17 cellular contexts compared by ENCODE assay signal in genomic region chr9:13863112-13863511, GRCh38.
DNase-seq lines count a peak whose midpoint lies in the region; ATAC-seq, FAIRE-seq and TF ChIP-seq lines count a peak whose summit lies in the region.
"Had no signal": no experiment of that assay in that cellular context is flagged by ENCODE, and none has a peak within 500 bp of the region (broad histone marks: within the 10 kb centered on the region; RNA-seq: fewer than 3 reads in every experiment).

No MANE protein-coding gene starts in this region.

- H3K27me3 ChIP-seq in subcutaneous abdominal adipose tissue (ENCODE audit: control insufficient read depth in 5 of 5, insufficient read depth in 4 of 5, low read length in 5 of 5) = no peaks in the 10 kb centered on the region
- H3K27me3 ChIP-seq: SJSA1 had no signal

- H3K4me3 ChIP-seq in fibroblast of the aortic adventitia (ENCODE audit: low read depth, low read length) (no peak overlapping the region), subcutaneous abdominal adipose tissue (ENCODE audit: low read depth in 1 of 5, low read length in 5 of 5) (no peak overlapping the region)
- H3K4me3 ChIP-seq: HAP-1, SJSA1 had no signal

- TF ChIP-seq CTCF in fibroblast of the aortic adventitia (IDR thresholded peaks at IDR 0.05; ENCODE audit: insufficient read depth, low read length) (no peak), mesothelial cell of epicardium (IDR thresholded peaks at IDR 0.05; ENCODE audit: unreplicated experiment) (no peak)

- ATAC-seq in GM21786 (IDR thresholded peaks at IDR 0.05; ENCODE audit: unreplicated experiment) = no peak

- peak overlapping the region in 2 of 5 donors; percentile 41 to 61 for H3K9ac ChIP-seq in subcutaneous abdominal adipose tissue (ENCODE audit: low read length in 5 of 5)

- FAIRE-seq in RCC 7860 (lab: Jason Lieb, UNC) = no peak
- FAIRE-seq: kidney had no signal

- no peaks in the 10 kb centered on the region for H3K27me3 Mint-ChIP-seq in mesothelial cell of epicardium (ENCODE audit: low read depth)
- H3K27me3 Mint-ChIP-seq: activated naive CD8-positive, alpha-beta T cell had no signal

- H3K27ac ChIP-seq in subcutaneous abdominal adipose tissue (ENCODE audit: low read depth, low read length) = peak overlapping the region; percentile 85
- H3K27ac ChIP-seq: C4-2B, SJSA1 had no signal

- H3K36me3 ChIP-seq in subcutaneous abdominal adipose tissue (ENCODE audit: control insufficient read depth in 5 of 5, insufficient read depth in 5 of 5, low read length in 5 of 5) = no peaks in the 10 kb centered on the region
- H3K36me3 ChIP-seq: HAP-1, SJSA1 had no signal

- H3K27ac Mint-ChIP-seq in mesothelial cell of epicardium = peak overlapping the region; percentile 88
- H3K27ac Mint-ChIP-seq: activated naive CD8-positive, alpha-beta T cell had no signal

- H3K4me1 ChIP-seq in subcutaneous abdominal adipose tissue (ENCODE audit: control insufficient read depth in 5 of 5, insufficient read depth in 5 of 5, low read length in 5 of 5) = peaks cover 9 to 44% (median 38%) of the 10 kb centered on the region in 5 donors
- H3K4me1 ChIP-seq: SJSA1 had no signal

- peaks cover 40% of the 10 kb centered on the region for H3K4me1 Mint-ChIP-seq in mesothelial cell of epicardium

- no peaks in the 10 kb centered on the region for H3K9me3 ChIP-seq in subcutaneous abdominal adipose tissue (ENCODE audit: control insufficient read depth in 5 of 5, low read length in 5 of 5)
- H3K9me3 ChIP-seq: HAP-1, SJSA1 had no signal

- DNase-seq in OCI-M1 (lab: John Stamatoyannopoulos, UW) (peak; percentile 66), fibroblast of the aortic adventitia (ENCODE audit: low read depth) (peak; percentile 65), mesothelial cell of epicardium (ENCODE audit: low spot score in 2 of 2, unreplicated experiment in 2 of 2) (no peak), MV-4-11 (lab: John Stamatoyannopoulos, UW) (no peak), SIG-M5 treated with dmso at 0.1 percent for 504 hours (lab: John Stamatoyannopoulos, UW; ENCODE audit: unreplicated experiment) (no peak), RCC 7860 (ENCODE audit: low spot score) (no peak)
- DNase-seq: cortex of kidney; kidney; NCI-H1436; NCI-H524 treated with DMSO at 0.1 percent for 48 hours; stimulated activated CD4-positive, alpha-beta T cell treated with anti-CD3 and anti-CD28 coated beads, Interleukin-1b, Interleukin-23, amount 100 ng/mL, for 48 hours had no signal

- no peaks in the 10 kb centered on the region for H3K36me3 Mint-ChIP-seq in mesothelial cell of epicardium
- H3K36me3 Mint-ChIP-seq: activated naive CD8-positive, alpha-beta T cell had no signal

- H3K4me3 Mint-ChIP-seq in mesothelial cell of epicardium = no peak overlapping the region
- H3K4me3 Mint-ChIP-seq: activated naive CD8-positive, alpha-beta T cell had no signal

- no peaks in the 10 kb centered on the region for H3K9me3 Mint-ChIP-seq in mesothelial cell of epicardium

Comparison
In these comparisons a context has a peak if more than half of its experiments do, and no peak if none do; other contexts are left out.
1. DNase-seq: peak in OCI-M1 (single experiment) and fibroblast of the aortic adventitia (single experiment); none in mesothelial cell of epicardium (0 of 2), MV-4-11 (single experiment), SIG-M5 treated with dmso at 0.1 percent for 504 hours (single experiment) and RCC 7860 (single experiment).